Comparison of ENCODE assay signal across 1 cellular context in the genomic region with DNA sequence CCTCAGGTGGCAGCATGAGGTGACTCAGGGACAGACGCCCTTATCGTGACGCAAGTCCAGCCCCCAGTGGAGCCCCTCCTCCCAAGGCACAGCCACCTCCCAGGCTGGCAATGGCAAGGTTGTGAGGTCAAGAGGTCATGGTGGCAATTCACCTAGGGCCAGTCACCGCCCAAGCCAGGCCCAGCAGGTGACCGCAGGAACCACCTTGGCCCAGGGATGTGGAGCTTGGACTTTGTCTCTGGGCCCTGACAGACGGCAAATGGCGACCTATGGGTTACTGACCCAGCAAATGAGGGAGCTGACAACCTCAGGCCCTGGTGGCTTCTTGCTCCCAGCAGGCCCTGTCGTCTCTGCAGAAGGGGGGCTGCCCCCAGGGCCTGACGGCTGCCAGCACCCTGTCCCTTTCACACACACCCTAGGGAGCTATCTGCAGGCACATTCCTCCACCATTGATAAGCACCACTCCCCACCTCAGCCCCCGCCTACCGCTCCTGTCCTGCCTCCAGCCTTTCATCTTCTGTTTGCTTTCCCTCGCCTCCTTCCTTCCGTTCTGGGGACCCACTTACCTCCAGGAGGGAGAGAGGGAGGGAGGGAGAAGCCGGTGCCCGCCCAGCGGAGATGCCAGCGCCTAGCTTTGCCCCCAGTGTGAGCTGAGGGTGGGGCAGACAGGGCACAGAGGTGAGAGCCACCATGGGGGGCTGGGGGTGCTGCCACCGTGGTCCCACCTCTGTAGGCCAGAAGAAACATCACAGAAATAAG.
A peak's percentile ranks its signal among the peaks of the same experiment; 100 is the strongest.
TF ChIP-seq lines count a peak whose summit lies in the region.

No MANE protein-coding gene starts in this region.

TF ChIP-seq in HepG2, 621 proteins besides CTCF, POLR2A, EP300 and RAD21 (continued from another document):
- TF ChIP-seq ZNF264 (CRISPR knock-in tag; IDR thresholded peaks at IDR 0.05) (peak; percentile 32; the same call in 1 of the 2 replicates), MLLT10 (CRISPR knock-in tag; IDR thresholded peaks at IDR 0.05) (no peak), HDAC6 (IDR thresholded peaks at IDR 0.05; ENCODE audit: low read depth, low read length) (no peak), TMF1 (CRISPR knock-in tag; IDR thresholded peaks at IDR 0.05; ENCODE audit: low read depth) (no peak), ONECUT2 (CRISPR knock-in tag; IDR thresholded peaks at IDR 0.05) (peak; percentile 57; the same call in 1 of the 2 replicates), KDM2A (CRISPR knock-in tag; IDR thresholded peaks at IDR 0.05; ENCODE audit: borderline replicate concordance, low read depth) (peak; percentile 22; the same call in 1 of the 2 replicates), GATAD1 (CRISPR knock-in tag; IDR thresholded peaks at IDR 0.05) (peak; percentile 72), PHF20 (CRISPR knock-in tag; IDR thresholded peaks at IDR 0.05) (no peak; the same call in 1 of the 2 replicates), ZFX (CRISPR knock-in tag; IDR thresholded peaks at IDR 0.05; ENCODE audit: low read depth) (peak; percentile 82), BRCA1 (CRISPR knock-in tag; IDR thresholded peaks at IDR 0.05) (no peak), RFXANK (CRISPR knock-in tag; IDR thresholded peaks at IDR 0.05) (no peak), GATA4 (IDR thresholded peaks at IDR 0.05; ENCODE audit: borderline replicate concordance, low read depth) (peak; percentile 87), ZNF468 (CRISPR knock-in tag; IDR thresholded peaks at IDR 0.05) (no peak), FOXK1 (CRISPR knock-in tag; IDR thresholded peaks at IDR 0.05; ENCODE audit: borderline replicate concordance, low read depth) (peak; percentile 59; the same call in 1 of the 2 replicates), FOXJ3 (CRISPR knock-in tag; IDR thresholded peaks at IDR 0.05; ENCODE audit: borderline replicate concordance) (no peak), YEATS2 (CRISPR knock-in tag; IDR thresholded peaks at IDR 0.05; ENCODE audit: borderline replicate concordance) (peak; percentile 44; the same call in 1 of the 2 replicates), ARHGAP35 (CRISPR knock-in tag; IDR thresholded peaks at IDR 0.05; ENCODE audit: borderline replicate concordance) (no peak; the same call in 1 of the 2 replicates), TBX2 (CRISPR knock-in tag; IDR thresholded peaks at IDR 0.05; ENCODE audit: borderline replicate concordance) (peak; percentile 95), NCOA5 (CRISPR knock-in tag; IDR thresholded peaks at IDR 0.05) (no peak), ETV6 (CRISPR knock-in tag; conservative IDR thresholded peaks at IDR 0.05) (peak; percentile 36; the same call in 1 of the 2 replicates), SP4 (CRISPR knock-in tag; IDR thresholded peaks at IDR 0.05) (no peak), ZNF510 (CRISPR knock-in tag; IDR thresholded peaks at IDR 0.05; ENCODE audit: low read depth) (no peak), ZNF792 (CRISPR knock-in tag; IDR thresholded peaks at IDR 0.05) (peak; percentile 94), ZNF343 (CRISPR knock-in tag; IDR thresholded peaks at IDR 0.05) (no peak), PRPF4 (IDR thresholded peaks at IDR 0.05; ENCODE audit: low read depth, low read length, poor library complexity, severe bottlenecking) (no peak), SIX4 (CRISPR knock-in tag; IDR thresholded peaks at IDR 0.05) (peak; percentile 67), ZNF138 (CRISPR knock-in tag; IDR thresholded peaks at IDR 0.05; ENCODE audit: low read depth) (no peak), ZC3H13 (CRISPR knock-in tag; IDR thresholded peaks at IDR 0.05) (peak; percentile 97), BHLHE40 (IDR thresholded peaks at IDR 0.05; ENCODE audit: low read length) (0 out of 2 replicates have a peak, but pooled peaks have one; percentile 23), NR2F6 (IDR thresholded peaks at IDR 0.05) (peak; percentile 94), NR2F6 (CRISPR knock-in tag; IDR thresholded peaks at IDR 0.05) (peak; percentile 91), ZNF326 (CRISPR knock-in tag; IDR thresholded peaks at IDR 0.05; ENCODE audit: borderline replicate concordance) (no peak), ZNF232 (CRISPR knock-in tag; IDR thresholded peaks at IDR 0.05; ENCODE audit: borderline replicate concordance) (0 out of 2 replicates have a peak, but pooled peaks have one; percentile 39), ISL2 (CRISPR knock-in tag; IDR thresholded peaks at IDR 0.05) (peak; percentile 93; the same call in 1 of the 2 replicates), PPARG (CRISPR knock-in tag; conservative IDR thresholded peaks at IDR 0.05) (peak; percentile 74; the same call in 1 of the 2 replicates), SP2 (CRISPR knock-in tag; IDR thresholded peaks at IDR 0.05) (no peak), RBM39 (IDR thresholded peaks at IDR 0.05; ENCODE audit: low read depth, low read length, poor library complexity, severe bottlenecking) (peak; percentile 56), SP140L (CRISPR knock-in tag; IDR thresholded peaks at IDR 0.05; ENCODE audit: borderline replicate concordance) (no peak), ZNF292 (CRISPR knock-in tag; IDR thresholded peaks at IDR 0.05; ENCODE audit: borderline replicate concordance, low read depth) (peak; percentile 98), RBM22 (optimal IDR thresholded peaks at IDR 0.05; ENCODE audit: low read length) (peak; percentile 3), ZNF20 (CRISPR knock-in tag; IDR thresholded peaks at IDR 0.05) (no peak)
- TF ChIP-seq, protein P1, sequence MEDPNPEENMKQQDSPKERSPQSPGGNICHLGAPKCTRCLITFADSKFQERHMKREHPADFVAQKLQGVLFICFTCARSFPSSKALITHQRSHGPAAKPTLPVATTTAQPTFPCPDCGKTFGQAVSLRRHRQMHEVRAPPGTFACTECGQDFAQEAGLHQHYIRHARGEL (CRISPR knock-in tag; IDR thresholded peaks at IDR 0.05), result no peak
- TF ChIP-seq, protein P2, sequence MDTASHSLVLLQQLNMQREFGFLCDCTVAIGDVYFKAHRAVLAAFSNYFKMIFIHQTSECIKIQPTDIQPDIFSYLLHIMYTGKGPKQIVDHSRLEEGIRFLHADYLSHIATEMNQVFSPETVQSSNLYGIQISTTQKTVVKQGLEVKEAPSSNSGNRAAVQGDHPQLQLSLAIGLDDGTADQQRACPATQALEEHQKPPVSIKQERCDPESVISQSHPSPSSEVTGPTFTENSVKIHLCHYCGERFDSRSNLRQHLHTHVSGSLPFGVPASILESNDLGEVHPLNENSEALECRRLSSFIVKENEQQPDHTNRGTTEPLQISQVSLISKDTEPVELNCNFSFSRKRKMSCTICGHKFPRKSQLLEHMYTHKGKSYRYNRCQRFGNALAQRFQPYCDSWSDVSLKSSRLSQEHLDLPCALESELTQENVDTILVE (CRISPR knock-in tag; IDR thresholded peaks at IDR 0.05), result peak; percentile 65; the same call in 1 of the 2 replicates
- TF ChIP-seq, protein P3, sequence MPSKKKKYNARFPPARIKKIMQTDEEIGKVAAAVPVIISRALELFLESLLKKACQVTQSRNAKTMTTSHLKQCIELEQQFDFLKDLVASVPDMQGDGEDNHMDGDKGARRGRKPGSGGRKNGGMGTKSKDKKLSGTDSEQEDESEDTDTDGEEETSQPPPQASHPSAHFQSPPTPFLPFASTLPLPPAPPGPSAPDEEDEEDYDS (CRISPR knock-in tag; IDR thresholded peaks at IDR 0.05), result peak; percentile 68
- TF ChIP-seq, protein P4, sequence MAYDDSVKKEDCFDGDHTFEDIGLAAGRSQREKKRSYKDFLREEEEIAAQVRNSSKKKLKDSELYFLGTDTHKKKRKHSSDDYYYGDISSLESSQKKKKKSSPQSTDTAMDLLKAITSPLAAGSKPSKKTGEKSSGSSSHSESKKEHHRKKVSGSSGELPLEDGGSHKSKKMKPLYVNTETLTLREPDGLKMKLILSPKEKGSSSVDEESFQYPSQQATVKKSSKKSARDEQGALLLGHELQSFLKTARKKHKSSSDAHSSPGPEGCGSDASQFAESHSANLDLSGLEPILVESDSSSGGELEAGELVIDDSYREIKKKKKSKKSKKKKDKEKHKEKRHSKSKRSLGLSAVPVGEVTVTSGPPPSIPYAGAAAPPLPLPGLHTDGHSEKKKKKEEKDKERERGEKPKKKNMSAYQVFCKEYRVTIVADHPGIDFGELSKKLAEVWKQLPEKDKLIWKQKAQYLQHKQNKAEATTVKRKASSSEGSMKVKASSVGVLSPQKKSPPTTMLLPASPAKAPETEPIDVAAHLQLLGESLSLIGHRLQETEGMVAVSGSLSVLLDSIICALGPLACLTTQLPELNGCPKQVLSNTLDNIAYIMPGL (CRISPR knock-in tag; IDR thresholded peaks at IDR 0.05; ENCODE audit: borderline replicate concordance in 1 of 2, low read depth in 1 of 2), result peak in 1 of 2 experiments; percentile 58; a peak in 2 of 4 replicates
- TF ChIP-seq, protein P5, sequence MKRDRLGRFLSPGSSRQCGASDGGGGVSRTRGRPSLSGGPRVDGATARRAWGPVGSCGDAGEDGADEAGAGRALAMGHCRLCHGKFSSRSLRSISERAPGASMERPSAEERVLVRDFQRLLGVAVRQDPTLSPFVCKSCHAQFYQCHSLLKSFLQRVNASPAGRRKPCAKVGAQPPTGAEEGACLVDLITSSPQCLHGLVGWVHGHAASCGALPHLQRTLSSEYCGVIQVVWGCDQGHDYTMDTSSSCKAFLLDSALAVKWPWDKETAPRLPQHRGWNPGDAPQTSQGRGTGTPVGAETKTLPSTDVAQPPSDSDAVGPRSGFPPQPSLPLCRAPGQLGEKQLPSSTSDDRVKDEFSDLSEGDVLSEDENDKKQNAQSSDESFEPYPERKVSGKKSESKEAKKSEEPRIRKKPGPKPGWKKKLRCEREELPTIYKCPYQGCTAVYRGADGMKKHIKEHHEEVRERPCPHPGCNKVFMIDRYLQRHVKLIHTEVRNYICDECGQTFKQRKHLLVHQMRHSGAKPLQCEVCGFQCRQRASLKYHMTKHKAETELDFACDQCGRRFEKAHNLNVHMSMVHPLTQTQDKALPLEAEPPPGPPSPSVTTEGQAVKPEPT (CRISPR knock-in tag; IDR thresholded peaks at IDR 0.05; ENCODE audit: low read depth), result no peak
- TF ChIP-seq, protein P6, sequence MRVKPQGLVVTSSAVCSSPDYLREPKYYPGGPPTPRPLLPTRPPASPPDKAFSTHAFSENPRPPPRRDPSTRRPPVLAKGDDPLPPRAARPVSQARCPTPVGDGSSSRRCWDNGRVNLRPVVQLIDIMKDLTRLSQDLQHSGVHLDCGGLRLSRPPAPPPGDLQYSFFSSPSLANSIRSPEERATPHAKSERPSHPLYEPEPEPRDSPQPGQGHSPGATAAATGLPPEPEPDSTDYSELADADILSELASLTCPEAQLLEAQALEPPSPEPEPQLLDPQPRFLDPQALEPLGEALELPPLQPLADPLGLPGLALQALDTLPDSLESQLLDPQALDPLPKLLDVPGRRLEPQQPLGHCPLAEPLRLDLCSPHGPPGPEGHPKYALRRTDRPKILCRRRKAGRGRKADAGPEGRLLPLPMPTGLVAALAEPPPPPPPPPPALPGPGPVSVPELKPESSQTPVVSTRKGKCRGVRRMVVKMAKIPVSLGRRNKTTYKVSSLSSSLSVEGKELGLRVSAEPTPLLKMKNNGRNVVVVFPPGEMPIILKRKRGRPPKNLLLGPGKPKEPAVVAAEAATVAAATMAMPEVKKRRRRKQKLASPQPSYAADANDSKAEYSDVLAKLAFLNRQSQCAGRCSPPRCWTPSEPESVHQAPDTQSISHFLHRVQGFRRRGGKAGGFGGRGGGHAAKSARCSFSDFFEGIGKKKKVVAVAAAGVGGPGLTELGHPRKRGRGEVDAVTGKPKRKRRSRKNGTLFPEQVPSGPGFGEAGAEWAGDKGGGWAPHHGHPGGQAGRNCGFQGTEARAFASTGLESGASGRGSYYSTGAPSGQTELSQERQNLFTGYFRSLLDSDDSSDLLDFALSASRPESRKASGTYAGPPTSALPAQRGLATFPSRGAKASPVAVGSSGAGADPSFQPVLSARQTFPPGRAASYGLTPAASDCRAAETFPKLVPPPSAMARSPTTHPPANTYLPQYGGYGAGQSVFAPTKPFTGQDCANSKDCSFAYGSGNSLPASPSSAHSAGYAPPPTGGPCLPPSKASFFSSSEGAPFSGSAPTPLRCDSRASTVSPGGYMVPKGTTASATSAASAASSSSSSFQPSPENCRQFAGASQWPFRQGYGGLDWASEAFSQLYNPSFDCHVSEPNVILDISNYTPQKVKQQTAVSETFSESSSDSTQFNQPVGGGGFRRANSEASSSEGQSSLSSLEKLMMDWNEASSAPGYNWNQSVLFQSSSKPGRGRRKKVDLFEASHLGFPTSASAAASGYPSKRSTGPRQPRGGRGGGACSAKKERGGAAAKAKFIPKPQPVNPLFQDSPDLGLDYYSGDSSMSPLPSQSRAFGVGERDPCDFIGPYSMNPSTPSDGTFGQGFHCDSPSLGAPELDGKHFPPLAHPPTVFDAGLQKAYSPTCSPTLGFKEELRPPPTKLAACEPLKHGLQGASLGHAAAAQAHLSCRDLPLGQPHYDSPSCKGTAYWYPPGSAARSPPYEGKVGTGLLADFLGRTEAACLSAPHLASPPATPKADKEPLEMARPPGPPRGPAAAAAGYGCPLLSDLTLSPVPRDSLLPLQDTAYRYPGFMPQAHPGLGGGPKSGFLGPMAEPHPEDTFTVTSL (CRISPR knock-in tag; IDR thresholded peaks at IDR 0.05; ENCODE audit: borderline replicate concordance), result 0 out of 2 replicates have a peak, but pooled peaks have one; percentile 62
